Comparison of ENCODE assay signal across 1 cellular context in genomic region chr4:2268357-2269205, GRCh38.
TF ChIP-seq lines count a peak whose summit lies in the region.

No MANE protein-coding gene starts in this region.

TF ChIP-seq in H1, 55 proteins besides CTCF, POLR2A, EP300 and RAD21:
- no peak for TF ChIP-seq CTBP2 (IDR thresholded peaks at IDR 0.05; ENCODE audit: borderline replicate concordance, insufficient read depth, insufficient read length, low read length)
- no peak for TF ChIP-seq MAFK (IDR thresholded peaks at IDR 0.05; ENCODE audit: low read depth, low read length)
- no peak for TF ChIP-seq TAF7 (optimal IDR thresholded peaks at IDR 0.05; ENCODE audit: borderline replicate concordance, low read depth, low read length)
- TF ChIP-seq CHD1 (IDR thresholded peaks at IDR 0.05; ENCODE audit: low read depth, low read length), result no peak
- TF ChIP-seq NRF1 (IDR thresholded peaks at IDR 0.05; ENCODE audit: low read depth, low read length), result no peak
- TF ChIP-seq SIN3A (conservative IDR thresholded peaks at IDR 0.05 in 1 of 2, IDR thresholded peaks at IDR 0.05 in 1 of 2; ENCODE audit: low read depth in 1 of 2, low read length in 2 of 2), result no peak
- no peak for TF ChIP-seq TBP (IDR thresholded peaks at IDR 0.05; ENCODE audit: low read depth, low read length)
- TF ChIP-seq CBX5 (IDR thresholded peaks at IDR 0.05; ENCODE audit: low read depth, low read length), result no peak
- no peak for TF ChIP-seq ATF3 (IDR thresholded peaks at IDR 0.05; ENCODE audit: insufficient read depth, low read depth, low read length)
- no peak for TF ChIP-seq KDM1A (IDR thresholded peaks at IDR 0.05; ENCODE audit: borderline replicate concordance, low read length)
- no peak for TF ChIP-seq BACH1 (IDR thresholded peaks at IDR 0.05; ENCODE audit: low read length)
- TF ChIP-seq BCL11A (IDR thresholded peaks at IDR 0.05; ENCODE audit: low read depth in 2 of 2, low read length in 2 of 2), result no peak
- no peak for TF ChIP-seq JUN (IDR thresholded peaks at IDR 0.05; ENCODE audit: low read depth, low read length)
- no peak for TF ChIP-seq TAF1 (IDR thresholded peaks at IDR 0.05; ENCODE audit: low read depth, low read length)
- no peak for TF ChIP-seq USF2 (IDR thresholded peaks at IDR 0.05; ENCODE audit: low read length)
- no peak for TF ChIP-seq EGR1 (IDR thresholded peaks at IDR 0.05; ENCODE audit: borderline replicate concordance, low read depth, low read length)
- no peak for TF ChIP-seq SAP30 (IDR thresholded peaks at IDR 0.05; ENCODE audit: insufficient read depth, insufficient replicate concordance, low read length)
- no peak for TF ChIP-seq POLR2AphosphoS5 (IDR thresholded peaks at IDR 0.05; ENCODE audit: low read depth, low read length)
- no peak for TF ChIP-seq RNF2 (IDR thresholded peaks at IDR 0.05; ENCODE audit: borderline replicate concordance, low read depth, low read length, missing control alignments, poor library complexity, severe bottlenecking)
TF ChIP-seq in H1: peak in this region for 0.
